8 cellular contexts compared by ENCODE assay signal in the genomic region with DNA sequence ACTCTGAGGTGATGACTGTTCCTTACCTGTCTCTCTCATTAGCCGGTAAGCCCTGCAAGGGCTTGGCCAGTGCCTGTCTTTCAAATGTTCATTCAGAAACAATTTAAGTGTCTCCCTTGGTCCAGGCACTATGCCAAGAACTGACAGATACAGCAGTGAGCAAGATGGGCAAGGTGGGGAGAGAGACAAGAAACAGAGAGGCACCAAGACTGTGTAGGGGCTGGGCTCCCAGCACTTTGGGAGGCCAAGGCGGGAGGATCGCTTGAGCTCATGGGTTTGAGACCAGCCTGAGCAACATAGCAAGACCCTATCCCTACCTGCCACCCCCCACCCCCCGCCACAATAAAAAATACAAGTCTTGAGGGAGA. TPM values are rescaled to one million over a fixed set of nuclear protein-coding genes. Genes with fewer than 3 reads are reported as not detected.
DNase-seq lines count a peak whose midpoint lies in the region; ATAC-seq, FAIRE-seq and TF ChIP-seq lines count a peak whose summit lies in the region.

No MANE protein-coding gene starts in this region.

- H3K27ac ChIP-seq in SU-DHL-6 (ENCODE audit: low read depth, low read length) = peak overlapping the region; percentile 35; the same call in 1 of the 2 replicates
- peak overlapping the region in 3 of 4 donors; percentile 63 to 80 (median 80) for H3K27ac ChIP-seq in gastroesophageal sphincter

- ATAC-seq in gastroesophageal sphincter = no peak
- ATAC-seq in HG03457 (IDR thresholded peaks at IDR 0.05; ENCODE audit: unreplicated experiment) = no peak

- peak overlapping the region; percentile 68 for H3K9ac ChIP-seq in SU-DHL-6 (ENCODE audit: low read length)

- H3K4me2 ChIP-seq in SU-DHL-6 (ENCODE audit: low read depth, low read length, poor library complexity, severe bottlenecking) = peak overlapping the region; percentile 81

- peaks cover 0 to 19% (median 4%) of the 10 kb centered on the region in 3 donors for H3K4me1 ChIP-seq in gastroesophageal sphincter

- H4K20me1 ChIP-seq in SU-DHL-6 (ENCODE audit: low read depth, low read length) = no peaks in the 10 kb centered on the region

- H3F3A ChIP-seq in SU-DHL-6 (ENCODE audit: insufficient read depth) = peaks cover 17% of the 10 kb centered on the region

- H3K36me3 ChIP-seq in SU-DHL-6 (ENCODE audit: low read length) (no peaks in the 10 kb centered on the region), gastroesophageal sphincter (no peaks in the 10 kb centered on the region)

- WGBS in gastroesophageal sphincter (ENCODE audit: low coverage in 1 of 2), 2 donors = 80% methylated on average over 3 of the region's 4 CpGs; no CpG with 5 or more reads in 1 of the 2 donors

- TF ChIP-seq CTCF in SU-DHL-6 (IDR thresholded peaks at IDR 0.05; ENCODE audit: insufficient read depth, low read length, poor library complexity, severe bottlenecking) = no peak
- TF ChIP-seq CTCF in gastroesophageal sphincter (IDR thresholded peaks at IDR 0.05) = no peak

- H3K27me3 ChIP-seq in SU-DHL-6 (ENCODE audit: low read length) (no peaks in the 10 kb centered on the region), gastroesophageal sphincter (no peaks in the 10 kb centered on the region)

- no peak for TF ChIP-seq EP300 in gastroesophageal sphincter (IDR thresholded peaks at IDR 0.05)

- TF ChIP-seq POLR2A in gastroesophageal sphincter (IDR thresholded peaks at IDR 0.05) = no peak

- H3K9me2 ChIP-seq in SU-DHL-6 (replicated peaks; ENCODE audit: insufficient read depth, low read length) = no peaks in the 10 kb centered on the region

- H2AFZ ChIP-seq in SU-DHL-6 (ENCODE audit: low read depth, low read length, severe bottlenecking) = peak overlapping the region; percentile 70

- intact Hi-C loops in head of caudate nucleus (cut with DNase I) = loop anchor here (2.0 to 10.0 kb wide), 2 partner anchors 34 to 134 kb away; a partner anchor contains a TSS

- H3K9me3 ChIP-seq in SU-DHL-6 (ENCODE audit: insufficient read depth, low read length) (no peaks in the 10 kb centered on the region), gastroesophageal sphincter (no peaks in the 10 kb centered on the region)

- peak; percentile 38 for DNase-seq in A172 (ENCODE audit: low spot score)
- no peak for DNase-seq in GM18507 (ENCODE audit: extremely low spot score, insufficient read length, low read depth)
- DNase-seq in COLO668 (lab: John Stamatoyannopoulos, UW; ENCODE audit: unreplicated experiment) = no peak
- no peak for DNase-seq in head of caudate nucleus
- no peak for DNase-seq in NCI-H774 (lab: John Stamatoyannopoulos, UW)

- peak overlapping the region; percentile 60 for H3K4me3 ChIP-seq in SU-DHL-6 (ENCODE audit: insufficient read depth, low read length, poor library complexity, severe bottlenecking)
- no peak overlapping the region for H3K4me3 ChIP-seq in gastroesophageal sphincter

- H3K79me2 ChIP-seq in SU-DHL-6 (ENCODE audit: insufficient read depth, low read length) = no peaks in the 10 kb centered on the region

- peak; percentile 21 for FAIRE-seq in GM18507 (lab: Jason Lieb, UNC)

RNA-seq across cellular contexts. Expression of a gene that starts 1.3 kb away (rescaled TPM):
- 50.2 and 56.3 TPM in 2 replicates for total RNA-seq in A172 (2014; rRNA removed; shearing (Covaris generic))
- 1 to 10 TPM; 1.5 to 5.0 (median 2.9) TPM for total RNA-seq in gastroesophageal sphincter
